8 cellular contexts compared by ENCODE assay signal in the genomic region with DNA sequence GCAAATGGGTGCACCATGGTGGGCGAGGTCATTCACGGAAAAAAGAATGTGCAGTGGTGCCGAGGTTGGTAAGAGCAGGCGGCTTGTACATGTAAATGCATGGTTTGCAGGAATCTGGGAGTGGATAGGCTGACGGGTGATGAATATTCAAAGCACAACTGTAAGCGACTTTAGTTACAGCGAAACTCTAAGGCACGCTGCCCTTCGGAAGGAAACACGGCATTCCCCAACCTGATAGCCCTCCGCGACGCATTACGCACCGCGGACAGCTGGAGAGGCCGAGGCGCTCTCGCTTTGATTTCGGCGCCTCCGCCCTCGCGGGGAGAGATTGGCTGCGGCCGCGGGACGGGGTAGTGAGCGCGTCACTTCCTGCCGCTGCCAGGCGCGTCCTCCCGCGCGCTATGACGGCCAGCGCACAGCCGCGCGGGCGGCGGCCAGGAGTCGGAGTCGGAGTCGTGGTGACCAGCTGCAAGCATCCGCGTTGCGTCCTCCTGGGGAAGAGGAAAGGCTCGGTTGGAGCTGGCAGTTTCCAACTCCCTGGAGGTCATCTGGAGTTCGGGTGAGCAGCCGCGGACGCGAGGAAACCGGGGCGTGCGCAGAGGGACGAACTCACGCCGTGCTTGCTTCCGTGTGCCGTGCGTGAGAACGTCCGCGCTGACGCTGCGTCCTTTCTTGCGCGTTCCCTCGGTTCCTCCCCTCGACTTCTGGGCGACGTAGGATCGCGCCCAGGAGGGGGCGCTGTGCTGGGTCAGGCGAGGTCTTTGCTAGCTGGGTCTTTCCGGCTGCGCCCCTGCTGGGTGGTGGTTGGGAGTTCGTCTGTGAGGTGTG. TPM values are rescaled to one million over a fixed set of nuclear protein-coding genes. Genes with fewer than 3 reads are reported as not detected.
A peak's percentile ranks its signal among the peaks of the same experiment; 100 is the strongest.
DNase-seq lines count a peak whose midpoint lies in the region; ATAC-seq, FAIRE-seq and TF ChIP-seq lines count a peak whose summit lies in the region.

A gene (plus strand): TSS at position 381 of the 828 bp plus-strand sequence. CDS start 21 bp downstream, at position 402.

- peak; percentile 90 for ATAC-seq in GM21381 (IDR thresholded peaks at IDR 0.05; ENCODE audit: unreplicated experiment)

- H3K27me3 ChIP-seq in H1 (replicated peaks in 1 of 4; ENCODE audit: control insufficient read depth in 3 of 4, extremely low read depth in 1 of 4, insufficient read depth in 3 of 4, low read length in 3 of 4) = no peaks in the 10 kb centered on the region
- H3K27me3 ChIP-seq in mesenchymal stem cell (ENCODE audit: control insufficient read depth in 1 of 2, insufficient read depth in 1 of 2, low read length in 2 of 2) = no peaks in the 10 kb centered on the region

- peaks cover 6% of the 10 kb centered on the region for H3K23me2 ChIP-seq in H1 (ENCODE audit: low read depth, low read length)

- peak within 1 kb of the TSS; percentile 78 for H4K91ac ChIP-seq in H1 (replicated peaks; ENCODE audit: insufficient read length, low read length)
- H4K91ac ChIP-seq in mesenchymal stem cell (ENCODE audit: low read length) = peak within 1 kb of the TSS; percentile 93

- H2BK5ac ChIP-seq in H1 (ENCODE audit: low read depth, low read length) = peak within 1 kb of the TSS; percentile 93
- peak within 1 kb of the TSS; percentile 54 for H2BK5ac ChIP-seq in mesenchymal stem cell (ENCODE audit: low read depth, low read length, poor library complexity, severe bottlenecking)

- peak within 1 kb of the TSS; percentile 98 for H4K8ac ChIP-seq in H1 (ENCODE audit: extremely low read depth, insufficient read depth, low read length)
- H4K8ac ChIP-seq in mesenchymal stem cell (ENCODE audit: low read length) = peak within 1 kb of the TSS; percentile 99

- H2BK120ac ChIP-seq in H1 (replicated peaks; ENCODE audit: low read depth, low read length) = peak within 1 kb of the TSS; percentile 48
- H2BK120ac ChIP-seq in mesenchymal stem cell (ENCODE audit: low read depth, low read length) = peak within 1 kb of the TSS; percentile 71

- 0 out of 2 replicates have a peak, but pooled peaks cover 2% of the 10 kb centered on the region for H3K79me1 ChIP-seq in H1 (ENCODE audit: low read depth, low read length)
- H3K79me1 ChIP-seq in mesenchymal stem cell (replicated peaks; ENCODE audit: low read length, poor library complexity, severe bottlenecking) = peaks cover 22% of the 10 kb centered on the region

- H3K36me3 ChIP-seq in H1 (ENCODE audit: control insufficient read depth in 2 of 4, insufficient read depth in 4 of 4, low read length in 3 of 4) (peaks cover 7 to 12% (median 10%) of the 10 kb centered on the region in 4 experiments; a peak in 5 of 8 replicates), mesenchymal stem cell (ENCODE audit: control insufficient read depth in 1 of 2, insufficient read depth in 2 of 2, low read depth in 1 of 2, low read length in 2 of 2) (peaks cover 0 to 14% of the 10 kb centered on the region in 2 experiments)

- peak within 1 kb of the TSS; percentile 77; the same call in 1 of the 2 replicates for H2BK20ac ChIP-seq in H1 (ENCODE audit: low read length)

- POLR2A ChIA-PET in H1 (lab: Charles Lee; ENCODE audit: partially characterized antibody) = interaction anchor here (0.7 to 5.1 kb wide), 21 partner anchors 10 to 495 kb away, joined by 3 to 48 read pairs (median 4); a partner anchor contains a TSS

- H3K9me3 ChIP-seq in H1 (ENCODE audit: insufficient read depth in 2 of 2, low read depth in 1 of 2, low read length in 1 of 2) = peaks cover 3 to 5% of the 10 kb centered on the region in 2 experiments; a peak in 2 of 4 replicates
- peaks cover 3% of the 10 kb centered on the region for H3K9me3 ChIP-seq in mesenchymal stem cell (ENCODE audit: control insufficient read depth, low read length)

- H3K79me2 ChIP-seq in H1 (ENCODE audit: control insufficient read depth in 1 of 2, insufficient read depth in 2 of 2, low read length in 2 of 2) = peaks cover 0 to 19% of the 10 kb centered on the region in 2 experiments; a peak in 3 of 4 replicates

- TF ChIP-seq CTCF in H1 (IDR thresholded peaks at IDR 0.05; ENCODE audit: control extremely low read depth in 1 of 3, insufficient read depth in 1 of 3, low read depth in 1 of 3, low read length in 3 of 3) = peak; percentile 94 to 98 (median 98)

- peak within 1 kb of the TSS; percentile 97; the same call in 1 of the 2 replicates for H2BK15ac ChIP-seq in H1 (ENCODE audit: low read length)
- H2BK15ac ChIP-seq in mesenchymal stem cell (ENCODE audit: low read depth, poor library complexity, severe bottlenecking) = peak within 1 kb of the TSS; percentile 12

- H3K4me2 ChIP-seq in H1 (ENCODE audit: insufficient read depth in 1 of 2, low read depth in 2 of 2, low read length in 2 of 2) (peak within 1 kb of the TSS; percentile 73 to 77), mesenchymal stem cell (ENCODE audit: low read length, poor library complexity, severe bottlenecking) (peak within 1 kb of the TSS; percentile 99)

- TF ChIP-seq POLR2A in H1 (IDR thresholded peaks at IDR 0.05; ENCODE audit: control extremely low read depth in 1 of 2, low read depth in 2 of 2, low read length in 2 of 2) = peak; percentile 90 to 99

- TF ChIP-seq RAD21 in H1 (IDR thresholded peaks at IDR 0.05 in 1 of 2, conservative IDR thresholded peaks at IDR 0.05 in 1 of 2; ENCODE audit: low read depth in 2 of 2, low read length in 2 of 2) = peak; percentile 49 to 64

- peaks cover 0 to 4% (median 2%) of the 10 kb centered on the region in 4 experiments; a peak in 3 of 7 replicates for H3K4me1 ChIP-seq in H1 (replicated peaks in 1 of 4; ENCODE audit: control insufficient read depth in 3 of 4, insufficient read depth in 4 of 4, low read length in 3 of 4)
- H3K4me1 ChIP-seq in mesenchymal stem cell (ENCODE audit: control insufficient read depth, insufficient read depth, low read depth, low read length) = peaks cover 6% of the 10 kb centered on the region

- peak within 1 kb of the TSS; percentile 71 for H3K56ac ChIP-seq in H1 (replicated peaks; ENCODE audit: insufficient read length, low read depth, low read length)

- H3K18ac ChIP-seq in H1 (ENCODE audit: extremely low read depth, low read length) = peak within 1 kb of the TSS; percentile 88
- H3K18ac ChIP-seq in mesenchymal stem cell (ENCODE audit: low read depth in 1 of 2, low read length in 2 of 2) = peak within 1 kb of the TSS; percentile 91 to 96

- peak within 1 kb of the TSS; percentile 84; the same call in 1 of the 2 replicates for H2BK12ac ChIP-seq in H1 (ENCODE audit: low read depth, low read length)
- H2BK12ac ChIP-seq in mesenchymal stem cell (ENCODE audit: low read length in 2 of 2) = no peak within 1 kb of the TSS

- CTCF ChIA-PET in H1 (lab: Charles Lee; ENCODE audit: partially characterized antibody) = interaction anchor here (0.6 to 3.9 kb wide), 18 partner anchors 9 to 1223 kb away, joined by 3 to 50 read pairs (median 4); a partner anchor contains a TSS

- H2AK5ac ChIP-seq in H1 (ENCODE audit: low read depth, low read length) (no peak within 1 kb of the TSS), mesenchymal stem cell (ENCODE audit: low read length, severe bottlenecking) (peak within 1 kb of the TSS; percentile 70)

- peak within 1 kb of the TSS; percentile 82 to 96 (median 92) for H3K9ac ChIP-seq in H1 (replicated peaks in 1 of 4; ENCODE audit: extremely low read depth in 1 of 4, low read depth in 3 of 4, low read length in 3 of 4)
- peak within 1 kb of the TSS; percentile 92 for H3K9ac ChIP-seq in mesenchymal stem cell (ENCODE audit: low read length)

- peak; percentile 23 to 72; a peak in 2 of 3 replicates for TF ChIP-seq EP300 in H1 (IDR thresholded peaks at IDR 0.05; ENCODE audit: borderline replicate concordance in 1 of 2, low read depth in 2 of 2, low read length in 2 of 2)

- H2AFZ ChIP-seq in H1 (ENCODE audit: low read length) (peak within 1 kb of the TSS; percentile 95), mesenchymal stem cell (ENCODE audit: low read depth, low read length) (peak within 1 kb of the TSS; percentile 60)

- H3K4ac ChIP-seq in H1 (replicated peaks; ENCODE audit: insufficient read length, low read depth, low read length) (peak within 1 kb of the TSS; percentile 92), mesenchymal stem cell (ENCODE audit: low read depth in 1 of 2, low read length in 2 of 2) (peak within 1 kb of the TSS; percentile 65 to 71)

- FAIRE-seq in H1 (lab: Jason Lieb, UNC) = peak; percentile 77

- peaks cover 0 to 3% of the 10 kb centered on the region in 2 experiments for H4K20me1 ChIP-seq in H1 (replicated peaks in 1 of 2; ENCODE audit: control insufficient read depth in 1 of 2, insufficient read depth in 2 of 2, low read length in 2 of 2)

- peak within 1 kb of the TSS; percentile 95 for H4K5ac ChIP-seq in H1 (ENCODE audit: insufficient read length, low read depth, low read length)

- 1% methylated on average over 77 of the region's 82 CpGs; no CpG with 5 or more reads in 1 of the 2 experiments for WGBS in H1 (ENCODE audit: extremely low coverage in 1 of 2, insufficient coverage in 1 of 2, insufficient read length in 1 of 2, insufficient replicate concordance in 2 of 2, low coverage in 1 of 2, low lambda C conversion rate in 2 of 2, missing lambda C conversion rate in 1 of 2), 2 experiments
- WGBS in mesenchymal stem cell = under 1% methylated on average over 79 of the region's 82 CpGs

- DNase-seq in D341Med (ENCODE audit: low spot score) = peak; percentile 96
- DNase-seq in HUDEP-2 (lab: John Stamatoyannopoulos, UW; ENCODE audit: unreplicated experiment in 76 of 76) = peak; percentile 11 to 94 (median 85)
- DNase-seq in NOMO-1 treated with dmso at 0.1 percent for 144 hours (lab: John Stamatoyannopoulos, UW; ENCODE audit: unreplicated experiment) = peak; percentile 97
- DNase-seq in activated CD8-positive, alpha-beta memory T cell treated with anti-CD3 and anti-CD28 coated beads for 48 hours (ENCODE audit: low read depth in 2 of 3, low spot score in 2 of 3) = peak; percentile 86 to 90 (median 88)
- DNase-seq in H1 (ENCODE audit: low read depth in 1 of 2, low spot score in 2 of 2) = peak; percentile 93 to 96
- DNase-seq in mesenchymal stem cell = peak; percentile 97
- DNase-seq in stimulated activated CD8-positive, alpha-beta memory T cell treated with anti-CD3 and anti-CD28 coated beads, Interleukin-12 subunit alpha, Interleukin-12 subunit beta, amount 100 ng/mL, for 4 hours (ENCODE audit: low read depth) = peak; percentile 89

- H3K23ac ChIP-seq in H1 (ENCODE audit: insufficient read length) = no peak within 1 kb of the TSS
- no peak within 1 kb of the TSS for H3K23ac ChIP-seq in mesenchymal stem cell (ENCODE audit: low read length in 2 of 2)

- H3K4me3 ChIP-seq in H1 (ENCODE audit: extremely low read depth in 1 of 4, insufficient read depth in 2 of 4, low read depth in 3 of 4, low read length in 4 of 4) (peak within 1 kb of the TSS; percentile 62 to 85 (median 70)), mesenchymal stem cell (ENCODE audit: insufficient read depth in 1 of 2, low read depth in 1 of 2, low read length in 2 of 2) (peak within 1 kb of the TSS; percentile 79 to 91)

- no peak within 1 kb of the TSS for H3K14ac ChIP-seq in H1 (ENCODE audit: insufficient read length)
- H3K14ac ChIP-seq in mesenchymal stem cell (ENCODE audit: low read length in 2 of 2) = peak within 1 kb of the TSS in 1 of 2 experiments; percentile 83

- H3K27ac ChIP-seq in H1 (ENCODE audit: low read depth, low read length) (peak within 1 kb of the TSS; percentile 96), mesenchymal stem cell (ENCODE audit: low read length, poor library complexity, severe bottlenecking) (peak within 1 kb of the TSS; percentile 96)

RNA-seq across cellular contexts. Expression of the gene that starts here (rescaled TPM):
- 64.3 and 65.9 TPM in 2 replicates for total RNA-seq in H1 (2021; fragmentation: NEBNext Ultra II Directional; extraction: Animal tissue kit (Norgen Biotek cat#: 25700))
- 26.4 and 37.8 TPM in 2 replicates for polyA plus RNA-seq in H1 (2011; rRNA removed)
- polyA plus RNA-seq in H1 (2011; cell fraction: cytosol; rRNA removed) = 38.9 TPM
- 10.6 TPM for polyA plus RNA-seq in H1 (2011; cell fraction: nucleus; rRNA removed)
- 27.5 to 44.5 TPM (median 32.5 TPM) in 4 replicates for polyA plus RNA-seq in H1 (2012, experiment 1 of 2)
- polyA plus RNA-seq in H1 (2012, experiment 2 of 2) = 8.1 TPM
- polyA plus RNA-seq in H1 (2013, experiment 1 of 2) = 59.3 TPM
- polyA plus RNA-seq in H1 (2013, experiment 2 of 2) = 65.3 TPM
- polyA minus RNA-seq in H1 (2011; rRNA and poly(A)+ RNA removed) = 6.2 and 8.1 TPM in 2 replicates
- polyA minus RNA-seq in H1 (2011; cell fraction: cytosol; rRNA and poly(A)+ RNA removed) = 9.8 TPM
- 6.6 TPM for polyA minus RNA-seq in H1 (2011; cell fraction: nucleus; rRNA and poly(A)+ RNA removed)
- 10.3 TPM for polyA plus RNA-seq in mesenchymal stem cell (2013, experiment 1 of 2)
- polyA plus RNA-seq in mesenchymal stem cell (2013, experiment 2 of 2) = 10.7 TPM

Comparison
In these comparisons a context has a peak if more than half of its experiments do, and no peak if none do; other contexts are left out.
1. Peak in every context shown above with its lines: DNase-seq, ATAC-seq, H3K4me3 ChIP-seq and H3K27ac ChIP-seq.